In genomic region chr2:162992828-162993227, GRCh38 we compare ENCODE assay signal across 21 cellular contexts.
A peak's percentile ranks its signal among the peaks of the same experiment; 100 is the strongest.
DNase-seq lines count a peak whose midpoint lies in the region; ATAC-seq and TF ChIP-seq lines count a peak whose summit lies in the region.
"Had no signal": no experiment of that assay in that cellular context is flagged by ENCODE, and none has a peak within 500 bp of the region (broad histone marks: within the 10 kb centered on the region; RNA-seq: fewer than 3 reads in every experiment).

No MANE protein-coding gene starts in this region.

- in situ Hi-C loops in GM23248 (cut with MboI) = no loop called here

- 17 to 22% methylated on average over 3 of the region's 3 CpGs for WGBS in GM23248 (ENCODE audit: low coverage in 1 of 2, low lambda C conversion rate in 2 of 2, missing lambda C conversion rate in 2 of 2), 2 experiments

- peak overlapping the region; percentile 6 for H3K27ac ChIP-seq in cardiac muscle cell
- H3K27ac ChIP-seq in A673 (ENCODE audit: low read depth, low read length, poor library complexity, severe bottlenecking) = no peak overlapping the region
- H3K27ac ChIP-seq in GM23248 = no peak overlapping the region

- no TSS peak for BruUV-seq in A673 (replicated peaks; lab: Mats Ljungman, UMichigan)

- H3K4me1 ChIP-seq in cardiac muscle cell (ENCODE audit: low read depth) (peaks cover 8% of the 10 kb centered on the region), A673 (ENCODE audit: insufficient read depth, low read length, poor library complexity, severe bottlenecking) (no peaks in the 10 kb centered on the region), GM23248 (ENCODE audit: insufficient read depth) (no peaks in the 10 kb centered on the region)
- H3K4me1 ChIP-seq: BE2C had no signal

- intact Hi-C loops in left ventricle myocardium superior (cut with micrococcal nuclease) (no loop called here), A673 (cut with micrococcal nuclease; ENCODE audit: unreplicated experiment) (no loop called here)

- H3K36me3 ChIP-seq in cardiac muscle cell (no peaks in the 10 kb centered on the region), A673 (ENCODE audit: insufficient read depth, low read length, poor library complexity, severe bottlenecking) (no peaks in the 10 kb centered on the region), GM23248 (ENCODE audit: low read depth) (no peaks in the 10 kb centered on the region)
- H3K36me3 ChIP-seq: BE2C had no signal

- no peaks in the 10 kb centered on the region for H3K9me3 ChIP-seq in cardiac muscle cell (ENCODE audit: low read depth)
- no peaks in the 10 kb centered on the region for H3K9me3 ChIP-seq in A673 (ENCODE audit: low read depth, low read length, poor library complexity, severe bottlenecking)
- no peaks in the 10 kb centered on the region for H3K9me3 ChIP-seq in GM23248 (ENCODE audit: low read depth)
- H3K9me3 ChIP-seq: BE2C had no signal

- no peak overlapping the region for H3K9ac ChIP-seq in GM23248

- CTCF ChIA-PET in A673 (lab: Charles Lee) = no interaction called here

- H2AFZ ChIP-seq in GM23248 = no peak overlapping the region

- no peaks in the 10 kb centered on the region for H4K20me1 ChIP-seq in GM23248 (ENCODE audit: insufficient read depth)

- no peak overlapping the region for H3K4me2 ChIP-seq in GM23248 (ENCODE audit: unreplicated experiment)

- no peaks in the 10 kb centered on the region for H3K9me2 ChIP-seq in GM23248 (ENCODE audit: insufficient read depth)

- H3K79me2 ChIP-seq in GM23248 (ENCODE audit: insufficient read depth) = no peaks in the 10 kb centered on the region

- H3F3A ChIP-seq in GM23248 (ENCODE audit: insufficient read depth) = no peaks in the 10 kb centered on the region

- POLR2A ChIA-PET in A673 (lab: Charles Lee; ENCODE audit: low non-redundant PET) = no interaction called here

- H3K4me3 ChIP-seq in cardiac muscle cell (no peak overlapping the region), epithelial cell of esophagus (ENCODE audit: low read length) (no peak overlapping the region), A673 (ENCODE audit: low read depth, low read length, poor library complexity, severe bottlenecking) (no peak overlapping the region), GM23248 (no peak overlapping the region)

- no peak for ATAC-seq in left ventricle myocardium superior
- ATAC-seq in GM19351 (IDR thresholded peaks at IDR 0.05; ENCODE audit: unreplicated experiment) = no peak
- ATAC-seq in GM21529 (IDR thresholded peaks at IDR 0.05; ENCODE audit: unreplicated experiment) = no peak
- ATAC-seq: HCT116 had no signal

- no peaks in the 10 kb centered on the region for H3K27me3 ChIP-seq in cardiac muscle cell
- H3K27me3 ChIP-seq in A673 (replicated peaks; ENCODE audit: insufficient read depth, low read depth, low read length, poor library complexity) = no peaks in the 10 kb centered on the region
- no peaks in the 10 kb centered on the region for H3K27me3 ChIP-seq in GM23248 (replicated peaks; ENCODE audit: insufficient read depth)
- H3K27me3 ChIP-seq: BE2C had no signal

- no peak for DNase-seq in cardiac muscle cell (ENCODE audit: low read depth in 1 of 2, low spot score in 1 of 2)
- DNase-seq in left ventricle myocardium superior = no peak
- DNase-seq in NCI-H69 (lab: John Stamatoyannopoulos, UW) = peak; percentile 3
- DNase-seq in epithelial cell of esophagus (ENCODE audit: low read depth) = peak; percentile 33
- DNase-seq in A673 (ENCODE audit: low spot score) = no peak
- no peak for DNase-seq in GM23248
- DNase-seq: 8988T; BE2C; C1 segment of cervical spinal cord; CD4-positive, CD25-positive, alpha-beta regulatory T cell; CD8-positive, alpha-beta memory T cell; COR-L47; DMS 273 treated with DMSO at 0.1 percent for 48 hours; GDM1; GOT3; H7; HFFc6; KG1 had no signal

- TF ChIP-seq CTCF in cardiac muscle cell (IDR thresholded peaks at IDR 0.05; ENCODE audit: low read depth, low read length) (no peak), epithelial cell of esophagus (IDR thresholded peaks at IDR 0.05; ENCODE audit: insufficient read depth, low read depth, low read length, missing control alignments) (no peak), A673 (conservative IDR thresholded peaks at IDR 0.05; ENCODE audit: low read depth, low read length) (no peak)

Comparison
In these comparisons a context has a peak if more than half of its experiments do, and no peak if none do; other contexts are left out.
1. DNase-seq: peak in NCI-H69 (single experiment) and epithelial cell of esophagus (single experiment); none in cardiac muscle cell (0 of 2), left ventricle myocardium superior (single experiment), A673 (single experiment) and GM23248 (single experiment).